5 cellular contexts compared by ENCODE assay signal in the genomic region with DNA sequence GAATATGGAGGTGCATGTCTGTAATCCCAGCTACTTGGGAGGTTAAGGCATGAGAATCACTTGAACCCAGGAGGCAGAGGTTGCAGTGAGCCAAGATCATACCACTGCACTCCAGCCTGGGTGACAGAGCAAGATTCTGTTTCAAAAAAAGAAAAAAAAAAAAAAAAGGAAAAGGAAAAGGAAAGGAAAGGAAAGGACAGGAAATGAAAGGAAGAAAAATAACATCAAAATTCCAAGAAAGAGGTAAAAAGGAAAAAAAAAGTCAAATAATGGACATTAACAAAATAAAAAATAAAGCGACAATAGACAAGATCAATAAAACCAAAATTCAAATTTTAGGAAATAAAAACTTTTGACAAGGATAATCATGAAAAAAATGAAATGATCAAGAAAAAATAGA.
DNase-seq lines count a peak whose midpoint lies in the region; ATAC-seq, FAIRE-seq and TF ChIP-seq lines count a peak whose summit lies in the region.
"Not testable (repeated sequence)": the region's sequence is repeated elsewhere in the genome, so short reads cannot be mapped to it uniquely, and the experiment has no call there.

No MANE protein-coding gene starts in this region.

- H3K4me1 ChIP-seq in K562 (replicated peaks in 1 of 2; ENCODE audit: control insufficient read depth in 2 of 2, insufficient read depth in 2 of 2, low read length in 2 of 2); kidney (ENCODE audit: control insufficient read depth in 1 of 2, insufficient read depth in 1 of 2, low read depth in 1 of 2, low read length in 2 of 2): not testable (repeated sequence)

- not testable (repeated sequence) for H4K20me1 ChIP-seq in K562 (replicated peaks; ENCODE audit: control insufficient read depth, insufficient read depth, low read length)

- ATAC-seq in K562, result not testable (repeated sequence)

- not testable (repeated sequence) for BruUV-seq in K562 (replicated peaks; lab: Mats Ljungman, UMichigan)

- intact Hi-C loops in K562 (cut with micrococcal nuclease); kidney (cut with DNase I): not testable (repeated sequence)

- CTCF ChIA-PET in K562 (lab: Yijun Ruan, JAX; ENCODE audit: low intra/inter-chr PET ratio), result not testable (repeated sequence)

- H3K4me2 ChIP-seq in K562 (ENCODE audit: insufficient read depth, low read length), result not testable (repeated sequence)

- not testable (repeated sequence) for H3K9ac ChIP-seq in K562 (ENCODE audit: insufficient read depth in 1 of 2, low read depth in 2 of 2, low read length in 2 of 2); kidney (ENCODE audit: low read length in 2 of 2)

- WGBS in K562 (ENCODE audit: insufficient coverage, low coverage, missing lambda C conversion rate), result 93% methylated on average over 1 of the region's 1 CpG

- H3K27ac ChIP-seq in K562 (ENCODE audit: extremely low read depth, low read depth, low read length); kidney (ENCODE audit: low read depth in 2 of 2, low read length in 2 of 2): not testable (repeated sequence)

- DNase-seq in K562 (ENCODE audit: extremely low read depth in 1 of 4, low spot score in 3 of 4); frontal cortex (ENCODE audit: low spot score in 2 of 2); kidney: not testable (repeated sequence)

- not testable (repeated sequence) for TF ChIP-seq POLR2A in K562 (conservative IDR thresholded peaks at IDR 0.05)

- not testable (repeated sequence) for H3K4me3 ChIP-seq in K562; kidney (ENCODE audit: low read length in 2 of 2)

- not testable (repeated sequence) for TF ChIP-seq RAD21 in K562 (CRISPR knock-in tag; conservative IDR thresholded peaks at IDR 0.05 in 1 of 2, IDR thresholded peaks at IDR 0.05 in 1 of 2)

- H3K79me2 ChIP-seq in K562 (ENCODE audit: control insufficient read depth, insufficient read depth, low read length), result not testable (repeated sequence)

- H2AFZ ChIP-seq in K562 (ENCODE audit: low read depth, low read length), result not testable (repeated sequence)

- H3K27me3 ChIP-seq in K562 (ENCODE audit: control insufficient read depth in 2 of 2, insufficient read depth in 2 of 2, low read length in 2 of 2), result not testable (repeated sequence)

- POLR2A ChIA-PET in K562 (lab: Yijun Ruan, JAX), result not testable (repeated sequence)

- not testable (repeated sequence) for TF ChIP-seq EP300 in K562 (IDR thresholded peaks at IDR 0.05; ENCODE audit: low read length)

- in situ Hi-C loops in K562 (cut with MboI), result not testable (repeated sequence)

- TF ChIP-seq CTCF in K562 (IDR thresholded peaks at IDR 0.05 in 2 of 3, conservative IDR thresholded peaks at IDR 0.05 in 1 of 3; ENCODE audit: insufficient read depth in 2 of 3, low read depth in 1 of 3, low read length in 3 of 3); kidney (IDR thresholded peaks at IDR 0.05; ENCODE audit: borderline replicate concordance, extremely low read depth, insufficient read depth): not testable (repeated sequence)

- FAIRE-seq in G401.6 (lab: Jason Lieb, UNC), result peak; percentile 63
- not testable (repeated sequence) for FAIRE-seq in K562 (lab: Jason Lieb, UNC)
- peak; percentile 31 for FAIRE-seq in colon (lab: Jason Lieb, UNC)
- FAIRE-seq in frontal cortex (lab: Jason Lieb, UNC), result peak; percentile 81
- peak; percentile 47 for FAIRE-seq in kidney (lab: Jason Lieb, UNC)

- H3K9me3 ChIP-seq in K562 (replicated peaks; ENCODE audit: control insufficient read depth, insufficient read depth, low read depth, low read length); kidney (ENCODE audit: control insufficient read depth in 1 of 2, low read length in 2 of 2): not testable (repeated sequence)

- not testable (repeated sequence) for H3K9me1 ChIP-seq in K562 (ENCODE audit: control insufficient read depth, insufficient read depth, low read length)

- H3K36me3 ChIP-seq in K562 (ENCODE audit: control insufficient read depth, insufficient read depth, low read length); kidney (ENCODE audit: control insufficient read depth in 1 of 2, insufficient read depth in 2 of 2, low read length in 2 of 2): not testable (repeated sequence)

TF ChIP-seq in K562, 482 proteins besides CTCF, POLR2A, EP300 and RAD21:
- TF ChIP-seq, protein P1, sequence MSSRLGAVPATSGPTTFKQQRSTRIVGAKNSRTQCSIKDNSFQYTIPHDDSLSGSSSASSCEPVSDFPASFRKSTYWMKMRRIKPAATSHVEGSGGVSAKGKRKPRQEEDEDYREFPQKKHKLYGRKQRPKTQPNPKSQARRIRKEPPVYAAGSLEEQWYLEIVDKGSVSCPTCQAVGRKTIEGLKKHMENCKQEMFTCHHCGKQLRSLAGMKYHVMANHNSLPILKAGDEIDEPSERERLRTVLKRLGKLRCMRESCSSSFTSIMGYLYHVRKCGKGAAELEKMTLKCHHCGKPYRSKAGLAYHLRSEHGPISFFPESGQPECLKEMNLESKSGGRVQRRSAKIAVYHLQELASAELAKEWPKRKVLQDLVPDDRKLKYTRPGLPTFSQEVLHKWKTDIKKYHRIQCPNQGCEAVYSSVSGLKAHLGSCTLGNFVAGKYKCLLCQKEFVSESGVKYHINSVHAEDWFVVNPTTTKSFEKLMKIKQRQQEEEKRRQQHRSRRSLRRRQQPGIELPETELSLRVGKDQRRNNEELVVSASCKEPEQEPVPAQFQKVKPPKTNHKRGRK (tag; IDR thresholded peaks at IDR 0.05), result 0 out of 2 replicates have a peak, but pooled peaks have one; percentile 51
